In genomic region chr3:125076464-125076863, GRCh38 we compare ENCODE assay signal across 29 cellular contexts.
"Had no signal": no experiment of that assay in that cellular context is flagged by ENCODE, and none has a peak within 500 bp of the region (broad histone marks: within the 10 kb centered on the region; RNA-seq: fewer than 3 reads in every experiment).

No MANE protein-coding gene starts in this region.

- FAIRE-seq: endometrium had no signal

- H3K9me3 Mint-ChIP-seq: activated CD4-positive, alpha-beta memory T cell treated with anti-CD3 and anti-CD28 coated beads, Interleukin-2, amount 10 ng/mL, durations not matched to agents 7 days and 5 days; activated naive CD4-positive, alpha-beta T cell treated with anti-CD3 and anti-CD28 coated beads, Interleukin-2, amount 50 U/mL, for 24 hours; activated naive CD8-positive, alpha-beta T cell treated with anti-CD3 and anti-CD28 coated beads, Interleukin-2, amount 50 U/mL, for 24 hours; activated T-helper 2 cell treated with anti-CD3 and anti-CD28 coated beads, Interferon-gamma antibody, Interleukin-2, Interleukin-4, amounts not matched to agents 10 μg/mL and 5 μg/mL and 100 μg/mL, durations not matched to agents 14 hours and 24 hours and 36 hours; stimulated activated naive B cell treated with anti-CD40 and anti-IgM and Interleukin-4, amounts not matched to agents 10 μg/mL and 1 μg/mL and 100 μg/mL, for 72 hours; T-helper 2 cell treated with Interferon-gamma antibody and Interleukin-4, amounts not matched to agents 5 μg/mL and 100 μg/mL, for 36 hours had no signal

- H3K36me3 ChIP-seq: heart right ventricle, lower lobe of right lung, right atrium auricular region, upper lobe of left lung, vagina had no signal

- H3K4me3 Mint-ChIP-seq: activated CD4-positive, alpha-beta memory T cell treated with anti-CD3 and anti-CD28 coated beads, Interleukin-2, amount 10 ng/mL, durations not matched to agents 7 days and 5 days; activated CD8-positive, alpha-beta memory T cell treated with anti-CD3 and anti-CD28 coated beads, Interleukin-2, amount 10 ng/mL, durations not matched to agents 7 days and 5 days; activated naive CD4-positive, alpha-beta T cell treated with anti-CD3 and anti-CD28 coated beads, Interleukin-2, amount 50 U/mL, for 24 hours; activated naive CD8-positive, alpha-beta T cell treated with anti-CD3 and anti-CD28 coated beads, Interleukin-2, amount 50 U/mL, for 24 hours; stimulated activated naive B cell treated with anti-CD40 and anti-IgM and Interleukin-4, amounts not matched to agents 10 μg/mL and 1 μg/mL and 100 μg/mL, for 72 hours; T-helper 2 cell treated with Interferon-gamma antibody and Interleukin-4, amounts not matched to agents 5 μg/mL and 100 μg/mL, for 36 hours had no signal

- H3K4me2 ChIP-seq: smooth muscle cell had no signal

- H3K27ac Mint-ChIP-seq: activated CD4-positive, alpha-beta memory T cell treated with anti-CD3 and anti-CD28 coated beads, Interleukin-2, amount 10 ng/mL, durations not matched to agents 7 days and 5 days; activated CD8-positive, alpha-beta memory T cell treated with anti-CD3 and anti-CD28 coated beads, Interleukin-2, amount 10 ng/mL, durations not matched to agents 7 days and 5 days; activated naive CD4-positive, alpha-beta T cell treated with anti-CD3 and anti-CD28 coated beads, Interleukin-2, amount 50 U/mL, for 24 hours; activated naive CD8-positive, alpha-beta T cell treated with anti-CD3 and anti-CD28 coated beads, Interleukin-2, amount 50 U/mL, for 24 hours; activated T-helper 2 cell treated with anti-CD3 and anti-CD28 coated beads, Interferon-gamma antibody, Interleukin-2, Interleukin-4, amounts not matched to agents 10 μg/mL and 5 μg/mL and 100 μg/mL, durations not matched to agents 14 hours and 24 hours and 36 hours; stimulated activated naive B cell treated with anti-CD40 and anti-IgM and Interleukin-4, amounts not matched to agents 10 μg/mL and 1 μg/mL and 100 μg/mL, for 72 hours; T-helper 2 cell treated with Interferon-gamma antibody and Interleukin-4, amounts not matched to agents 5 μg/mL and 100 μg/mL, for 36 hours had no signal

- H3K4me3 ChIP-seq: esophagus squamous epithelium, heart right ventricle, lower lobe of right lung, mucosa of descending colon, right atrium auricular region, smooth muscle cell, stomach, thyroid gland, upper lobe of left lung, vagina had no signal

- H3K27ac ChIP-seq: epithelial cell of prostate, esophagus squamous epithelium, heart right ventricle, lower lobe of right lung, right atrium auricular region, stomach, thyroid gland, upper lobe of left lung, vagina had no signal

- H3K9me3 ChIP-seq: esophagus squamous epithelium, heart right ventricle, lower lobe of right lung, mucosa of descending colon, right atrium auricular region, stomach, thyroid gland, upper lobe of left lung, vagina had no signal

- ATAC-seq: activated CD8-positive, alpha-beta memory T cell treated with anti-CD3 and anti-CD28 coated beads, Interleukin-2, amount 10 ng/mL, durations not matched to agents 7 days and 5 days; activated naive CD8-positive, alpha-beta T cell treated with anti-CD3 and anti-CD28 coated beads, Interleukin-2, amount 50 U/mL, for 24 hours; left lobe of liver; mucosa of descending colon; stimulated activated naive B cell treated with anti-CD40 and anti-IgM and Interleukin-4, amounts not matched to agents 10 μg/mL and 1 μg/mL and 100 μg/mL, for 72 hours had no signal

- H3K27me3 Mint-ChIP-seq: activated naive CD4-positive, alpha-beta T cell treated with anti-CD3 and anti-CD28 coated beads, Interleukin-2, amount 50 U/mL, for 24 hours; stimulated activated naive B cell treated with anti-CD40 and anti-IgM and Interleukin-4, amounts not matched to agents 10 μg/mL and 1 μg/mL and 100 μg/mL, for 72 hours had no signal

- H3K4me1 ChIP-seq: esophagus squamous epithelium, lower lobe of right lung, right atrium auricular region, thyroid gland, upper lobe of left lung, vagina had no signal

- DNase-seq: activated CD4-positive, alpha-beta memory T cell treated with anti-CD3 and anti-CD28 coated beads, Interleukin-2, amount 10 ng/mL, durations not matched to agents 7 days and 5 days; activated CD4-positive, alpha-beta T cell treated with anti-CD3 and anti-CD28 coated beads for 48 hours; activated CD8-positive, alpha-beta memory T cell treated with anti-CD3 and anti-CD28 coated beads, Interleukin-2, amount 10 ng/mL, durations not matched to agents 7 days and 5 days; activated naive CD8-positive, alpha-beta T cell treated with anti-CD3 and anti-CD28 coated beads, Interleukin-2, amount 50 U/mL, for 24 hours; activated T-cell treated with anti-CD3 and anti-CD28 coated beads, Interleukin-2, amount 50 U/mL, for 48 hours; amygdala; caudate nucleus; esophagus squamous epithelium; foreskin melanocyte; heart right ventricle; kidney glomerular epithelial cell; lower lobe of right lung; mucosa of descending colon; occipital lobe; stimulated activated CD4-positive, alpha-beta T cell treated with anti-CD3 and anti-CD28 coated beads, Interleukin-1b, Interleukin-23, amount 100 ng/mL, for 48 hours; stimulated activated CD4-positive, alpha-beta T cell treated with anti-CD3 and anti-CD28 coated beads, Interleukin-4, amount 100 ng/mL, for 4 hours; stimulated activated naive B cell treated with anti-CD40 and anti-IgM and Interleukin-4, amounts not matched to agents 10 μg/mL and 1 μg/mL and 100 μg/mL, for 72 hours; stomach; thyroid gland had no signal

- H3K36me3 Mint-ChIP-seq: activated CD8-positive, alpha-beta memory T cell treated with anti-CD3 and anti-CD28 coated beads, Interleukin-2, amount 10 ng/mL, durations not matched to agents 7 days and 5 days; activated naive CD4-positive, alpha-beta T cell treated with anti-CD3 and anti-CD28 coated beads, Interleukin-2, amount 50 U/mL, for 24 hours had no signal

- H3K27me3 ChIP-seq: esophagus squamous epithelium, heart right ventricle, right atrium auricular region, stomach, thyroid gland, upper lobe of left lung, vagina had no signal
